ENCODE assay signal across 5 cellular contexts in genomic region chr19:39720144-39720543, GRCh38. TPM values are rescaled to one million over a fixed set of nuclear protein-coding genes. Genes with fewer than 3 reads are reported as not detected.
"Had no signal": no experiment of that assay in that cellular context is flagged by ENCODE, and none has a peak within 500 bp of the region (broad histone marks: within the 10 kb centered on the region; RNA-seq: fewer than 3 reads in every experiment).

No MANE protein-coding gene starts in this region.

RNA-seq across cellular contexts. Expression of gene LGALS14, which starts 15.9 kb away (rescaled TPM):
- total RNA-seq: HepG2, HT-29, HT1080, IMR-90 had no signal
- polyA plus RNA-seq: HepG2, IgD-negative memory B cell, IMR-90 had no signal

RNA-seq across cellular contexts. Expression of gene CLC, which starts 17.7 kb away (rescaled TPM):
- total RNA-seq: HepG2, HT-29, HT1080, IMR-90 had no signal
- polyA plus RNA-seq: HepG2, IgD-negative memory B cell, IMR-90 had no signal

RNA-seq across cellular contexts. Expression of gene LEUTX, which starts 58.5 kb away (rescaled TPM):
- total RNA-seq: HepG2, HT-29, HT1080, IMR-90 had no signal
- polyA plus RNA-seq: HepG2, IgD-negative memory B cell, IMR-90 had no signal
